ENCODE assay signal across 9 cellular contexts in the genomic region with DNA sequence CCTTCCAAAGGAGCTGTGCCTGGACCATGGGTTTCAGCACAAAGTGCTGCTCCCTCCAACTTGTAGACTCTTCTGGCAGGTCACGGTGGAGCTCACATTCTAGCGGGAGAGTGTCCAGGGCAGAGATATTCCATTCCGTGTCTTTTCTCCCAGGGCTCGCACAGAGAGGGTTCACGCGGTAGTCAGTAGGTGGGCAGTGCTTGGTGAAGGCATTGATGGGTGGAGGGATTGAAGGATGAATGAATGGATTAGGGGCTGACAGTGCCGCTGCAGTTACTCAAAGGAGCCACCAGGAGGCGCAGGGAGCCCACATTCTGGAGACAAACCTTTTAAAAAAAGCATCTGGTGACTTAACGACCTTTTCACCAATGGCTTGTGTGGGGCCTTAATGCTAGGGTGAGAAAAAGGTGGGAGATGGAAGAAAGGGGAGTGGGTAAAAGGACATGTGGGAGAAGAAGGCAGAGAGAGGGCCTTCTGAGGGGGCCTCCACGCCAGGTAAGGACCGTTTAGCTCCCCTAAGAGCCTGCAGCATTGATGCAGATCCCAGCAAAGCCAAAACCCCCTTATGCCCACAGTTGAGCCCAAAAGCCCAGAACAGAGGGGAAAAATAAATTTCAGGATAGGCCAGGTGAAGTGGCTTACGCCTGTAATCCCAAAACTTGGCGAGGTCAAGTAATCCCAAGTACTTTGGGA. TPM values are rescaled to one million over a fixed set of nuclear protein-coding genes. Genes with fewer than 3 reads are reported as not detected.
A peak's percentile ranks its signal among the peaks of the same experiment; 100 is the strongest.
DNase-seq lines count a peak whose midpoint lies in the region; ATAC-seq and TF ChIP-seq lines count a peak whose summit lies in the region.
"Had no signal": no experiment of that assay in that cellular context is flagged by ENCODE, and none has a peak within 500 bp of the region (broad histone marks: within the 10 kb centered on the region; RNA-seq: fewer than 3 reads in every experiment).

No MANE protein-coding gene starts in this region.

- H3K9me3 Mint-ChIP-seq in activated CD4-positive, alpha-beta memory T cell treated with anti-CD3 and anti-CD28 coated beads, Interleukin-2, amount 10 ng/mL, durations not matched to agents 7 days and 5 days = no peaks in the 10 kb centered on the region
- H3K9me3 Mint-ChIP-seq: stimulated activated naive CD8-positive, alpha-beta T cell treated with anti-CD3 and anti-CD28 coated beads, Interleukin-15, Interleukin-2, amounts not matched to agents 100 ng/mL and 50 ng/mL, for 24 hours had no signal

- no peaks in the 10 kb centered on the region for H3K36me3 Mint-ChIP-seq in activated CD4-positive, alpha-beta memory T cell treated with anti-CD3 and anti-CD28 coated beads, Interleukin-2, amount 10 ng/mL, durations not matched to agents 7 days and 5 days (ENCODE audit: low read depth)

- no peak overlapping the region for H3K4ac ChIP-seq in mesendoderm (ENCODE audit: low read depth, low read length)

- no peak overlapping the region for H2AK5ac ChIP-seq in mesendoderm (ENCODE audit: low read length)

- H3K79me2 ChIP-seq in HCT116 (ENCODE audit: insufficient read depth, low read length) (no peaks in the 10 kb centered on the region), mesendoderm (ENCODE audit: control insufficient read depth, insufficient read depth, low read length) (no peaks in the 10 kb centered on the region)

- ATAC-seq in HCT116 = peak; percentile 65
- no peak for ATAC-seq in HG02759 (IDR thresholded peaks at IDR 0.05; ENCODE audit: unreplicated experiment)

- H3K36me3 ChIP-seq in BE2C = no peaks in the 10 kb centered on the region
- no peaks in the 10 kb centered on the region for H3K36me3 ChIP-seq in HCT116 (ENCODE audit: control insufficient read depth in 1 of 2, insufficient read depth in 2 of 2, low read length in 2 of 2)
- H3K36me3 ChIP-seq in effector memory CD4-positive, alpha-beta T cell (ENCODE audit: control insufficient read depth, insufficient read depth, low read length) = no peaks in the 10 kb centered on the region
- no peaks in the 10 kb centered on the region for H3K36me3 ChIP-seq in mesendoderm (ENCODE audit: control insufficient read depth, insufficient read depth, low read length)

- H3K79me1 ChIP-seq in mesendoderm (ENCODE audit: low read length) = no peaks in the 10 kb centered on the region

- H2BK15ac ChIP-seq in mesendoderm (replicated peaks; ENCODE audit: low read depth) = no peak overlapping the region

- CTCF ChIA-PET in HCT116 (lab: Charles Lee) = interaction anchor here (0.8 to 7.2 kb wide), 3 partner anchors 17 to 153 kb away, joined by 3 to 181 read pairs (median 3); partner anchors contain the start of gene FAM110A
- CTCF ChIA-PET in activated CD4-positive, alpha-beta memory T cell treated with anti-CD3 and anti-CD28 coated beads, Interleukin-2, amount 10 ng/mL, durations not matched to agents 7 days and 5 days (lab: Charles Lee) = interaction anchor here (0.6 to 8.6 kb wide), 9 partner anchors 12 to 157 kb away, joined by 3 to 170 read pairs (median 3); no protein-coding TSS in a partner anchor

- WGBS in mesendoderm (ENCODE audit: extremely low coverage, insufficient coverage, low lambda C conversion rate) = no CpG with 5 or more reads among the region's 13 CpGs

- no peak overlapping the region for H3K56ac ChIP-seq in mesendoderm (ENCODE audit: low read length)

- RAD21 ChIA-PET in HCT116 (lab: Charles Lee; ENCODE audit: low non-redundant PET in 1 of 2, low total read pairs in 2 of 2, uncharacterized antibody in 2 of 2, unreplicated experiment in 2 of 2) = interaction anchor here in 1 of 2 experiments (1.0 kb wide), 1 partner anchor 140 kb away, joined by 3 read pairs; no protein-coding TSS in a partner anchor

- H4K5ac ChIP-seq in mesendoderm (ENCODE audit: low read length) = no peak overlapping the region

- POLR2A ChIA-PET in HCT116 (lab: Charles Lee) = no interaction called here
- POLR2A ChIA-PET in activated CD4-positive, alpha-beta memory T cell treated with anti-CD3 and anti-CD28 coated beads, Interleukin-2, amount 10 ng/mL, durations not matched to agents 7 days and 5 days (lab: Charles Lee) = no interaction called here

- H3K4me1 ChIP-seq in BE2C (no peaks in the 10 kb centered on the region), HCT116 (ENCODE audit: control insufficient read depth in 1 of 2, insufficient read depth in 2 of 2, low read length in 2 of 2) (peaks cover 8 to 16% of the 10 kb centered on the region in 2 experiments), mesendoderm (ENCODE audit: control insufficient read depth, low read depth, low read length) (no peaks in the 10 kb centered on the region)
- peaks cover 3% of the 10 kb centered on the region for H3K4me1 ChIP-seq in effector memory CD4-positive, alpha-beta T cell (ENCODE audit: control insufficient read depth, insufficient read depth, low read length, poor library complexity, severe bottlenecking)

- no peak overlapping the region for H3K27ac Mint-ChIP-seq in activated CD4-positive, alpha-beta memory T cell treated with anti-CD3 and anti-CD28 coated beads, Interleukin-2, amount 10 ng/mL, durations not matched to agents 7 days and 5 days
- H3K27ac Mint-ChIP-seq: stimulated activated naive CD8-positive, alpha-beta T cell treated with anti-CD3 and anti-CD28 coated beads, Interleukin-15, Interleukin-2, amounts not matched to agents 100 ng/mL and 50 ng/mL, for 24 hours had no signal

- H3K4me2 ChIP-seq in HCT116 (ENCODE audit: low read length) (no peak overlapping the region), mesendoderm (ENCODE audit: low read length) (no peak overlapping the region)

- no peak overlapping the region for H2BK120ac ChIP-seq in mesendoderm (ENCODE audit: low read depth, low read length)

- no TSS peak for BruUV-seq in HCT116 (replicated peaks; lab: Mats Ljungman, UMichigan)

- H3K27ac ChIP-seq in HCT116 (ENCODE audit: low read depth, low read length) (no peak overlapping the region), mesendoderm (ENCODE audit: low read depth, low read length) (no peak overlapping the region)
- no peak overlapping the region for H3K27ac ChIP-seq in effector memory CD4-positive, alpha-beta T cell (ENCODE audit: insufficient read depth, low read length, poor library complexity, severe bottlenecking)

- peak overlapping the region; percentile 91 for H2AFZ ChIP-seq in HCT116 (ENCODE audit: low read depth, low read length, poor library complexity, severe bottlenecking)

- no peak for TF ChIP-seq POLR2A in HCT116 (IDR thresholded peaks at IDR 0.05; ENCODE audit: borderline replicate concordance, extremely low read depth, insufficient read depth, insufficient read length)

- H3K4me3 Mint-ChIP-seq in activated CD4-positive, alpha-beta memory T cell treated with anti-CD3 and anti-CD28 coated beads, Interleukin-2, amount 10 ng/mL, durations not matched to agents 7 days and 5 days = no peak overlapping the region
- H3K4me3 Mint-ChIP-seq: stimulated activated naive CD8-positive, alpha-beta T cell treated with anti-CD3 and anti-CD28 coated beads, Interleukin-15, Interleukin-2, amounts not matched to agents 100 ng/mL and 50 ng/mL, for 24 hours had no signal

- intact Hi-C loops in HCT116 (cut with micrococcal nuclease) = loop anchor here (1.0 to 10.0 kb wide), 3 partner anchors 140 to 369 kb away; partner anchors contain the start of gene TMEM74B

- DNase-seq in BE2C (peak; percentile 43), HCT116 (ENCODE audit: low read depth, low spot score) (peak; percentile 56), NCI-H748 (lab: John Stamatoyannopoulos, UW; ENCODE audit: unreplicated experiment) (peak; percentile 77), mesendoderm (peak; percentile 84)
- peak; percentile 73 for DNase-seq in activated CD4-positive, alpha-beta memory T cell treated with anti-CD3 and anti-CD28 coated beads, Interleukin-2, amount 10 ng/mL, durations not matched to agents 7 days and 5 days
- DNase-seq in effector memory CD4-positive, alpha-beta T cell = peak; percentile 36 to 55 (median 43)
- peak; percentile 41 to 52 for DNase-seq in stimulated activated CD8-positive, alpha-beta memory T cell treated with anti-CD3 and anti-CD28 coated beads, Interleukin-7, amount 100 ng/mL, for 1 hour (ENCODE audit: low read depth in 2 of 2)

- H4K8ac ChIP-seq in mesendoderm (ENCODE audit: low read depth, low read length) = no peak overlapping the region

- TF ChIP-seq RAD21 in HCT116 (IDR thresholded peaks at IDR 0.05; ENCODE audit: low read depth) = peak; percentile 97

- H3K4me3 ChIP-seq in BE2C (ENCODE audit: low read depth, low read length) = no peak overlapping the region
- no peak overlapping the region for H3K4me3 ChIP-seq in HCT116 (replicated peaks in 1 of 2; ENCODE audit: low read depth in 1 of 2, low read length in 2 of 2)
- H3K4me3 ChIP-seq in effector memory CD4-positive, alpha-beta T cell (ENCODE audit: insufficient read depth, low read depth, low read length, poor library complexity, severe bottlenecking) = no peak overlapping the region
- no peak overlapping the region for H3K4me3 ChIP-seq in mesendoderm (ENCODE audit: low read length)

- H3K9ac ChIP-seq in HCT116 (ENCODE audit: low read length) (no peak overlapping the region), mesendoderm (ENCODE audit: low read length) (no peak overlapping the region)

- H3K9me2 ChIP-seq in HCT116 (ENCODE audit: insufficient read depth) = no peaks in the 10 kb centered on the region

- no peak overlapping the region for H3K18ac ChIP-seq in mesendoderm (ENCODE audit: low read length)

- no peak overlapping the region for H2BK5ac ChIP-seq in mesendoderm (ENCODE audit: low read length)

- peaks cover 21% of the 10 kb centered on the region for H3K27me3 Mint-ChIP-seq in activated CD4-positive, alpha-beta memory T cell treated with anti-CD3 and anti-CD28 coated beads, Interleukin-2, amount 10 ng/mL, durations not matched to agents 7 days and 5 days

- H3K9me3 ChIP-seq in BE2C = no peaks in the 10 kb centered on the region
- H3K9me3 ChIP-seq in HCT116 (ENCODE audit: control insufficient read depth in 1 of 2, insufficient read depth in 1 of 2, low read depth in 1 of 2, low read length in 2 of 2) = no peaks in the 10 kb centered on the region
- H3K9me3 ChIP-seq in effector memory CD4-positive, alpha-beta T cell (ENCODE audit: control insufficient read depth, low read length) = no peaks in the 10 kb centered on the region

- H3K23ac ChIP-seq in mesendoderm (ENCODE audit: low read length) = no peak overlapping the region

- no peaks in the 10 kb centered on the region for H3K4me1 Mint-ChIP-seq in activated CD4-positive, alpha-beta memory T cell treated with anti-CD3 and anti-CD28 coated beads, Interleukin-2, amount 10 ng/mL, durations not matched to agents 7 days and 5 days

- H4K20me1 ChIP-seq in HCT116 (ENCODE audit: insufficient read depth) = no peaks in the 10 kb centered on the region

- TF ChIP-seq CTCF in BE2C (IDR thresholded peaks at IDR 0.05; ENCODE audit: low read depth, low read length) (peak; percentile 87), HCT116 (IDR thresholded peaks at IDR 0.05 in 2 of 3, conservative IDR thresholded peaks at IDR 0.05 in 1 of 3; ENCODE audit: borderline replicate concordance in 1 of 3, insufficient read depth in 1 of 3, low read depth in 2 of 3, low read length in 2 of 3) (peak; percentile 93 to 98 (median 95))

- H3K27me3 ChIP-seq in BE2C (no peaks in the 10 kb centered on the region), HCT116 (ENCODE audit: insufficient read depth, low read length) (no peaks in the 10 kb centered on the region), mesendoderm (ENCODE audit: insufficient read depth, low read length, poor library complexity) (no peaks in the 10 kb centered on the region)
- peaks cover 3% of the 10 kb centered on the region for H3K27me3 ChIP-seq in effector memory CD4-positive, alpha-beta T cell (replicated peaks; ENCODE audit: control insufficient read depth, insufficient read depth, low read length, poor library complexity, severe bottlenecking)

RNA-seq across cellular contexts. Expression of gene FAM110A, which starts 17.5 kb away (rescaled TPM):
- 6.5 TPM for polyA plus RNA-seq in BE2C (2012; ENCODE audit: insufficient read depth, insufficient read length, low read depth)
- 26.4 TPM for total RNA-seq in HCT116 (2021; ENCODE audit: unreplicated experiment)
- 26.3 and 30.1 TPM in 2 replicates for polyA plus RNA-seq in HCT116 (2012)
- total RNA-seq in activated CD4-positive, alpha-beta memory T cell treated with anti-CD3 and anti-CD28 coated beads, Interleukin-2, amount 10 ng/mL, durations not matched to agents 7 days and 5 days = 10 to 100 TPM; 34.7 to 35.9 TPM
- polyA plus RNA-seq in mesendoderm (2013, experiment 1 of 2) = 7.2 TPM
- polyA plus RNA-seq in mesendoderm (2013, experiment 2 of 2) = 7.3 TPM

RNA-seq across cellular contexts. Expression of gene SLC52A3, which starts 47.8 kb away (rescaled TPM):
- polyA plus RNA-seq in BE2C (2012; ENCODE audit: insufficient read depth, insufficient read length, low read depth) = not detected
- total RNA-seq in HCT116 (2021; ENCODE audit: unreplicated experiment) = 10.2 TPM
- polyA plus RNA-seq in HCT116 (2012) = 9.6 TPM in 2 replicates
- not detected for total RNA-seq in activated CD4-positive, alpha-beta memory T cell treated with anti-CD3 and anti-CD28 coated beads, Interleukin-2, amount 10 ng/mL, durations not matched to agents 7 days and 5 days
- 1.6 TPM for polyA plus RNA-seq in mesendoderm (2013, experiment 1 of 2)
- polyA plus RNA-seq in mesendoderm (2013, experiment 2 of 2) = 1.8 TPM

Comparison
In these comparisons a context has a peak if more than half of its experiments do, and no peak if none do; other contexts are left out.
1. RNA of gene SLC52A3, which starts 47.8 kb away (total RNA-seq): 10.2 TPM in HCT116 (single experiment); not detected in activated CD4-positive, alpha-beta memory T cell treated with anti-CD3 and anti-CD28 coated beads, Interleukin-2, amount 10 ng/mL, durations not matched to agents 7 days and 5 days; every median in the first group is over 10 times any median in the second.
2. Peak in every context shown above with its lines, with median percentiles within 50 percentile points of each other: DNase-seq.